8 cellular contexts compared by ENCODE assay signal in genomic region chr16:68417711-68418301, GRCh38. TPM values are rescaled to one million over a fixed set of nuclear protein-coding genes. Genes with fewer than 3 reads are reported as not detected.
DNase-seq lines count a peak whose midpoint lies in the region; ATAC-seq and TF ChIP-seq lines count a peak whose summit lies in the region.

No MANE protein-coding gene starts in this region.

- peaks cover 0 to 2% (median 1%) of the 10 kb centered on the region in 3 donors for H3K27me3 Mint-ChIP-seq in CD14-positive monocyte (ENCODE audit: low read depth in 3 of 3)

- in situ Hi-C loops in KBM-7 (cut with MboI; ENCODE audit: low pct_unique_long_range_greater_than_20kb, low sequenced_read_pairs) (no loop called here), T47D (cut with HindIII; ENCODE audit: low pct_unique_long_range_greater_than_20kb, low sequenced_read_pairs) (no loop called here)

- H3K4me1 Mint-ChIP-seq in CD14-positive monocyte: peaks cover 18% of the 10 kb centered on the region

- H3K4me3 Mint-ChIP-seq in CD14-positive monocyte: peak overlapping the region; percentile 9 to 72

- intact Hi-C loops in CD14-positive monocyte (cut with micrococcal nuclease): no loop called here

- TF ChIP-seq CTCF in CD14-positive monocyte (IDR thresholded peaks at IDR 0.05): no peak

- no peaks in the 10 kb centered on the region for H3K36me3 Mint-ChIP-seq in CD14-positive monocyte

- peak; percentile 77 for ATAC-seq in GM19452 (IDR thresholded peaks at IDR 0.05; ENCODE audit: unreplicated experiment)
- ATAC-seq in HG02798 (IDR thresholded peaks at IDR 0.05; ENCODE audit: poor library complexity, unreplicated experiment): no peak

- peaks cover 0 to 2% (median 0%) of the 10 kb centered on the region in 7 donors for H3K9me3 Mint-ChIP-seq in CD14-positive monocyte

- peak overlapping the region in 1 of 7 donors; percentile 64 for H3K27ac Mint-ChIP-seq in CD14-positive monocyte

- DNase-seq in CD14-positive monocyte (ENCODE audit: low spot score) (no peak), KBM-7 (peak; percentile 62), UCSD-AML1 (lab: John Stamatoyannopoulos, UW; ENCODE audit: unreplicated experiment) (peak; percentile 21), T47D (ENCODE audit: low read depth in 1 of 2, low spot score in 1 of 2) (peak; percentile 40 to 93), SKM-1 treated with dmso at 0.1 percent for 144 hours (lab: John Stamatoyannopoulos, UW; ENCODE audit: unreplicated experiment) (no peak)
- DNase-seq in stimulated activated CD4-positive, alpha-beta T cell treated with anti-CD3 and anti-CD28 coated beads, Interleukin-15, amount 100 ng/mL, for 24 hours: peak; percentile 74

RNA-seq across cellular contexts. Expression of gene SMPD3, which starts 30.5 kb away (rescaled TPM):
- polyA plus RNA-seq in CD14-positive monocyte: under 1 TPM; 0.40 to 0.51 TPM

Comparison
In these comparisons a context has a peak if more than half of its experiments do, and no peak if none do; other contexts are left out.
1. DNase-seq: peak in KBM-7 (single experiment), UCSD-AML1 (single experiment), T47D (2 of 2) and stimulated activated CD4-positive, alpha-beta T cell treated with anti-CD3 and anti-CD28 coated beads, Interleukin-15, amount 100 ng/mL, for 24 hours (single experiment); none in CD14-positive monocyte (single experiment) and SKM-1 treated with dmso at 0.1 percent for 144 hours (single experiment).